9 cellular contexts compared by ENCODE assay signal in the genomic region with DNA sequence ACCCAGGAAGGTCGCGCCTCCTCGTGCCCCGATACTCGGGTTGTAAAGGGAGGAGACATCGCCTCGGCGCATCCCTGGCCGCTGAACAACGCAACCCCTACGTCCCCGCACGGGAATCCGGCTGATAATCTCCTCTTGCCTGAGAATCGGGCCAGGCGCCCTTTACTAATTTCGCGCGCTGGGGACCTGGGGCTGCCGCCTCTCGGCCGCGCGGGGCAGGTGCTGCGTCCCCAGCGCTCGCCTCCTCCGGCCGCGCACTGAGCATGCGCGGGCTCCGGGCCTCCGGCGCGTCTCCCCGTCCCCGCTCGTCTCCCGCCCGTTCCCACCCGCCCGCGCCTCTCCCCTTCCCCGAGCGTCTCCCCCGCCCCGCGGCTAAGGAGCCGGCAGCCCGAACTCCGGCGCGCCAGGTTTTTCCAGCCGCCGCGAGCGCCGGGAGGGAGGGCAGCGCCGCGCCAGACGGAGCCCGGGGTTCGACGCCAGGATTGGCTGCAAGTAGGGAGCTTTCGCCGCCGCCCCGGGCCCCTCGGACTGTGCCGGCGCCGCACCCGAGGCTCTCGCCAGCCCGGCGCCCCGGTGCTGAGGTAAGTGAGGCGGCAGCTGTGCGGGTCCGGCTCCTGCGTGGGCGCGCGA. TPM values are rescaled to one million over a fixed set of nuclear protein-coding genes. Genes with fewer than 3 reads are reported as not detected.
DNase-seq lines count a peak whose midpoint lies in the region; ATAC-seq and TF ChIP-seq lines count a peak whose summit lies in the region.
"Had no signal": no experiment of that assay in that cellular context is flagged by ENCODE, and none has a peak within 500 bp of the region (broad histone marks: within the 10 kb centered on the region; RNA-seq: fewer than 3 reads in every experiment).

CNTN4 (plus strand) TSS at position 469 of the 630 bp plus-strand sequence.

- intact Hi-C loops in sigmoid colon (cut with DNase I) = no loop called here

- H3K4me3 ChIP-seq in sigmoid colon = peak within 1 kb of the TSS; percentile 37 to 54 (median 52)

- peak within 1 kb of the TSS; percentile 45 to 70 (median 59) for H3K27ac ChIP-seq in sigmoid colon

- DNase-seq in NCI-H1694 treated with DMSO at 0.1 percent for 48 hours (lab: John Stamatoyannopoulos, UW) (peak; percentile 44), iPS-NIHi11 (ENCODE audit: low spot score) (peak; percentile 12), sigmoid colon (peak; percentile 86), SIG-M5 treated with dmso at 0.1 percent for 504 hours (lab: John Stamatoyannopoulos, UW; ENCODE audit: unreplicated experiment) (no peak)
- DNase-seq in activated naive CD8-positive, alpha-beta T cell treated with anti-CD3 and anti-CD28 coated beads for 36 hours = peak; percentile 40
- DNase-seq in stimulated activated effector memory CD8-positive, alpha-beta T cell treated with anti-CD3 and anti-CD28 coated beads, Interleukin-12 subunit alpha, Interleukin-12 subunit beta, amount 100 ng/mL, for 72 hours (ENCODE audit: low spot score in 2 of 2) = no peak
- DNase-seq: IMR-90 had no signal

- H3K4me1 ChIP-seq in sigmoid colon = peaks cover 0 to 18% (median 5%) of the 10 kb centered on the region in 4 donors

- H3K9me3 ChIP-seq in sigmoid colon = no peaks in the 10 kb centered on the region

- no peaks in the 10 kb centered on the region for H3K36me3 ChIP-seq in sigmoid colon

- peak; percentile 68 for ATAC-seq in GM18511 (IDR thresholded peaks at IDR 0.05; ENCODE audit: unreplicated experiment)
- no peak for ATAC-seq in HG03095 (IDR thresholded peaks at IDR 0.05; ENCODE audit: unreplicated experiment)
- no peak for ATAC-seq in stimulated activated effector memory CD8-positive, alpha-beta T cell treated with anti-CD3 and anti-CD28 coated beads, Interleukin-12 subunit alpha, Interleukin-12 subunit beta, amount 100 ng/mL, for 72 hours

- TF ChIP-seq CTCF in sigmoid colon (IDR thresholded peaks at IDR 0.05) = no peak

- H3K27me3 Mint-ChIP-seq in activated naive CD8-positive, alpha-beta T cell treated with anti-CD3 and anti-CD28 coated beads for 36 hours = peaks cover 59% of the 10 kb centered on the region

- H3K9me3 Mint-ChIP-seq in activated naive CD8-positive, alpha-beta T cell treated with anti-CD3 and anti-CD28 coated beads for 36 hours = no peaks in the 10 kb centered on the region
- peaks cover 4% of the 10 kb centered on the region for H3K9me3 Mint-ChIP-seq in stimulated activated effector memory CD8-positive, alpha-beta T cell treated with anti-CD3 and anti-CD28 coated beads, Interleukin-12 subunit alpha, Interleukin-12 subunit beta, amount 100 ng/mL, for 72 hours

- no peaks in the 10 kb centered on the region for H3K36me3 Mint-ChIP-seq in activated naive CD8-positive, alpha-beta T cell treated with anti-CD3 and anti-CD28 coated beads for 36 hours
- H3K36me3 Mint-ChIP-seq in stimulated activated effector memory CD8-positive, alpha-beta T cell treated with anti-CD3 and anti-CD28 coated beads, Interleukin-12 subunit alpha, Interleukin-12 subunit beta, amount 100 ng/mL, for 72 hours = no peaks in the 10 kb centered on the region

- TF ChIP-seq EP300 in sigmoid colon (IDR thresholded peaks at IDR 0.05) = no peak

- H3K4me1 Mint-ChIP-seq in activated naive CD8-positive, alpha-beta T cell treated with anti-CD3 and anti-CD28 coated beads for 36 hours = peaks cover 3% of the 10 kb centered on the region
- no peaks in the 10 kb centered on the region for H3K4me1 Mint-ChIP-seq in stimulated activated effector memory CD8-positive, alpha-beta T cell treated with anti-CD3 and anti-CD28 coated beads, Interleukin-12 subunit alpha, Interleukin-12 subunit beta, amount 100 ng/mL, for 72 hours

- 1% methylated on average over 86 of the region's 86 CpGs for WGBS in sigmoid colon, 2 donors

- H3K27me3 ChIP-seq in sigmoid colon = peaks cover 11 to 68% (median 21%) of the 10 kb centered on the region in 3 donors

- H3K27ac Mint-ChIP-seq in activated naive CD8-positive, alpha-beta T cell treated with anti-CD3 and anti-CD28 coated beads for 36 hours = no peak within 1 kb of the TSS
- H3K27ac Mint-ChIP-seq in stimulated activated effector memory CD8-positive, alpha-beta T cell treated with anti-CD3 and anti-CD28 coated beads, Interleukin-12 subunit alpha, Interleukin-12 subunit beta, amount 100 ng/mL, for 72 hours = no peak within 1 kb of the TSS

- no peak within 1 kb of the TSS for H3K4me3 Mint-ChIP-seq in activated naive CD8-positive, alpha-beta T cell treated with anti-CD3 and anti-CD28 coated beads for 36 hours
- H3K4me3 Mint-ChIP-seq in stimulated activated effector memory CD8-positive, alpha-beta T cell treated with anti-CD3 and anti-CD28 coated beads, Interleukin-12 subunit alpha, Interleukin-12 subunit beta, amount 100 ng/mL, for 72 hours = no peak within 1 kb of the TSS

- no peak for TF ChIP-seq POLR2A in sigmoid colon (IDR thresholded peaks at IDR 0.05)

RNA-seq across cellular contexts. Expression of gene CNTN4, which starts in this region (rescaled TPM):
- total RNA-seq in activated naive CD8-positive, alpha-beta T cell treated with anti-CD3 and anti-CD28 coated beads for 36 hours = not detected
- total RNA-seq in sigmoid colon = 1 to 10 TPM; 7.5 to 10.0 (median 8.1) TPM
- 1 to 10 TPM; 1.4 to 8.4 (median 2.3) TPM for polyA plus RNA-seq in sigmoid colon
- polyA plus RNA-seq: IMR-90 had no signal

Comparison
In these comparisons a context has a peak if more than half of its experiments do, and no peak if none do; other contexts are left out.
1. RNA of gene CNTN4 (total RNA-seq): 7.5 to 10.0 TPM in sigmoid colon; not detected in activated naive CD8-positive, alpha-beta T cell treated with anti-CD3 and anti-CD28 coated beads for 36 hours; every median in the first group is over 4 times any median in the second.
2. Peak in DNase-seq in activated naive CD8-positive, alpha-beta T cell treated with anti-CD3 and anti-CD28 coated beads for 36 hours; RNA of the gene not detected or under 1 TPM.
3. DNase-seq: peak in NCI-H1694 treated with DMSO at 0.1 percent for 48 hours (single experiment), iPS-NIHi11 (single experiment) and sigmoid colon (single experiment); none in SIG-M5 treated with dmso at 0.1 percent for 504 hours (single experiment) and stimulated activated effector memory CD8-positive, alpha-beta T cell treated with anti-CD3 and anti-CD28 coated beads, Interleukin-12 subunit alpha, Interleukin-12 subunit beta, amount 100 ng/mL, for 72 hours (0 of 2).